Comparison of ENCODE assay signal across 14 cellular contexts in genomic region chr6:74720923-74721322, GRCh38.
DNase-seq lines count a peak whose midpoint lies in the region; ATAC-seq, FAIRE-seq and TF ChIP-seq lines count a peak whose summit lies in the region.
"Had no signal": no experiment of that assay in that cellular context is flagged by ENCODE, and none has a peak within 500 bp of the region (broad histone marks: within the 10 kb centered on the region; RNA-seq: fewer than 3 reads in every experiment).

No MANE protein-coding gene starts in this region.

- DNase-seq in EH (ENCODE audit: low read depth) (peak; percentile 39), HT1080 (ENCODE audit: low read depth) (peak; percentile 4), endothelial cell of umbilical vein (ENCODE audit: low read depth, low spot score) (peak; percentile 29), iris pigment epithelial cell (ENCODE audit: low read depth) (peak; percentile 57)
- DNase-seq: AML-193; CD8-positive, alpha-beta memory T cell; DMS53 had no signal

- H3K4me2 ChIP-seq in endothelial cell of umbilical vein (ENCODE audit: insufficient read depth, low read length) = no peak overlapping the region
- H3K4me2 ChIP-seq: BLaER1, KMS-11 had no signal

- no TSS peak for BruUV-seq in endothelial cell of umbilical vein (replicated peaks; lab: Mats Ljungman, UMichigan)

- peak overlapping the region; percentile 15 for H3K27ac ChIP-seq in endothelial cell of umbilical vein (ENCODE audit: insufficient read depth, low read depth, low read length)
- H3K27ac ChIP-seq: BLaER1, KMS-11 had no signal

- POLR2A ChIA-PET in endothelial cell of umbilical vein (lab: Charles Lee) = no interaction called here

- peak; percentile 73 for FAIRE-seq in endothelial cell of umbilical vein (lab: Jason Lieb, UNC)
- FAIRE-seq: GM12891 had no signal

- H3K79me2 ChIP-seq in endothelial cell of umbilical vein (ENCODE audit: control insufficient read depth, insufficient read depth, low read length) = no peaks in the 10 kb centered on the region

- intact Hi-C loops in endothelial cell of umbilical vein (cut with micrococcal nuclease) = no loop called here

- dilution Hi-C loops in endothelial cell of umbilical vein (cut with MboI; ENCODE audit: extremely low pct_ligation_motif_present, low sequenced_read_pairs) = no loop called here

- no peaks in the 10 kb centered on the region for H3K36me3 ChIP-seq in endothelial cell of umbilical vein (ENCODE audit: control insufficient read depth in 2 of 2, extremely low read depth in 1 of 2, insufficient read depth in 2 of 2, low read length in 2 of 2)
- H3K36me3 ChIP-seq: BLaER1 had no signal

- no peak for TF ChIP-seq CTCF in endothelial cell of umbilical vein (IDR thresholded peaks at IDR 0.05; ENCODE audit: extremely low read depth in 1 of 2, insufficient read depth in 1 of 2, low read depth in 1 of 2, low read length in 2 of 2)

- H3K9ac ChIP-seq in endothelial cell of umbilical vein (replicated peaks; ENCODE audit: extremely low read depth, insufficient read depth, low read length) = no peak overlapping the region
- H3K9ac ChIP-seq: BLaER1, KMS-11 had no signal

- no peak for ATAC-seq in HG02938 (IDR thresholded peaks at IDR 0.05; ENCODE audit: unreplicated experiment)
- no peak for ATAC-seq in HG02623 (IDR thresholded peaks at IDR 0.05; ENCODE audit: unreplicated experiment)
- no peak for ATAC-seq in GM19397 (IDR thresholded peaks at IDR 0.05; ENCODE audit: unreplicated experiment)
- ATAC-seq: HCT116 had no signal

- no peaks in the 10 kb centered on the region for H3K27me3 ChIP-seq in endothelial cell of umbilical vein (ENCODE audit: control insufficient read depth in 2 of 2, insufficient read depth in 2 of 2, low read length in 2 of 2)
- H3K27me3 ChIP-seq: BLaER1 had no signal

- no peaks in the 10 kb centered on the region for H3K9me3 ChIP-seq in endothelial cell of umbilical vein (replicated peaks; ENCODE audit: control insufficient read depth, insufficient read depth, low read length)
- H3K9me3 ChIP-seq: BLaER1 had no signal

- no peaks in the 10 kb centered on the region for H3K4me1 ChIP-seq in endothelial cell of umbilical vein (ENCODE audit: control insufficient read depth, extremely low read depth, insufficient read depth, low read length)
- H3K4me1 ChIP-seq: BLaER1 had no signal

- peak overlapping the region; percentile 7 for H2AFZ ChIP-seq in endothelial cell of umbilical vein (ENCODE audit: low read depth, low read length)

- no peak overlapping the region for H3K4me3 ChIP-seq in endothelial cell of umbilical vein (replicated peaks in 1 of 3; ENCODE audit: insufficient read depth in 1 of 3, low read depth in 1 of 3, low read length in 3 of 3)
- H3K4me3 ChIP-seq: BLaER1 had no signal

- CTCF ChIA-PET in endothelial cell of umbilical vein (lab: Charles Lee) = interaction anchor here (0.7 to 1.3 kb wide), 2 partner anchors 29 to 44 kb away, joined by 3 read pairs; no protein-coding TSS in a partner anchor

- no peaks in the 10 kb centered on the region for H3K9me1 ChIP-seq in endothelial cell of umbilical vein (replicated peaks; ENCODE audit: control insufficient read depth, extremely low read depth, insufficient read depth, low read length)

- no peaks in the 10 kb centered on the region for H4K20me1 ChIP-seq in endothelial cell of umbilical vein (replicated peaks; ENCODE audit: control insufficient read depth, extremely low read depth, insufficient read depth, low read length)
- H4K20me1 ChIP-seq: BLaER1 had no signal

- no peak for TF ChIP-seq POLR2A in endothelial cell of umbilical vein (IDR thresholded peaks at IDR 0.05; ENCODE audit: low read depth, low read length)

TF ChIP-seq in endothelial cell of umbilical vein, 7 proteins besides CTCF, POLR2A, EP300 and RAD21:
- TF ChIP-seq FOS (IDR thresholded peaks at IDR 0.05; ENCODE audit: borderline replicate concordance, insufficient read depth, low read length) (peak; percentile 17), POLR2AphosphoS5 (IDR thresholded peaks at IDR 0.05; ENCODE audit: insufficient read depth, low read depth, low read length) (no peak)

Comparison
In these comparisons a context has a peak if more than half of its experiments do, and no peak if none do; other contexts are left out.
1. DNase-seq: peak in every context shown above with its lines; median percentile 57 in iris pigment epithelial cell; 39 in EH; 29 in endothelial cell of umbilical vein; 4 in HT1080.